ENCODE assay signal across 22 cellular contexts in the genomic region with DNA sequence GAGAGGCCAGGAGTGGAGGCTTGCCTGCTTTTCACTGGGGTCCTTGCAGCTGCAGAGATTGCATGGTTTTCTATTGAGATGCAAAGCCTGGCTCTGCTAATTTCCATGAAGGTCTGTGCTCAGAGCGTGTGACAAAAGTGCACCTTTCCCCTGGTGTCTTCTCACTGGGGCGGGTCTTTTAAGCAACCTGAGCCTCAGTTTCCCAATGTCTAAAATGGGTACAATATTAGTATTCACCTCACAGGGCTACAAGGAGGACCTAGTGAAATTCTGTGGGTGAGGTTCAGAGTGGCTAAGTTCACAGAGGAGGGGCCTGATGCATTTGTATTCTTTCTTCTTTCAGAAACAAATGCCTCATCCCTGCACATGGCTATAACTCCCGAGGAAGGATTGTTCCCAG. TPM values are rescaled to one million over a fixed set of nuclear protein-coding genes. Genes with fewer than 3 reads are reported as not detected.
A peak's percentile ranks its signal among the peaks of the same experiment; 100 is the strongest.
DNase-seq lines count a peak whose midpoint lies in the region; ATAC-seq, FAIRE-seq and TF ChIP-seq lines count a peak whose summit lies in the region.
"Had no signal": no experiment of that assay in that cellular context is flagged by ENCODE, and none has a peak within 500 bp of the region (broad histone marks: within the 10 kb centered on the region; RNA-seq: fewer than 3 reads in every experiment).

No MANE protein-coding gene starts in this region.

- 95% methylated on average over 3 of the region's 3 CpGs for WGBS in HepG2 (ENCODE audit: low lambda C conversion rate)
- WGBS in right lobe of liver (ENCODE audit: insufficient coverage, low coverage, low lambda C conversion rate, missing lambda C conversion rate): 83% methylated on average over 1 of the region's 3 CpGs

- POLR2A ChIA-PET in HepG2 (lab: Yijun Ruan, JAX): no interaction called here
- POLR2A ChIA-PET in WTC11 (lab: Charles Lee): interaction anchor here (1.4 kb wide), 1 partner anchor 197 kb away, joined by 3 read pairs; the partner anchor contains the start of gene YPEL1

- no peak overlapping the region for H2AFZ ChIP-seq in HepG2 (ENCODE audit: low read length)

- no peaks in the 10 kb centered on the region for H3K27me3 Mint-ChIP-seq in WTC11 (ENCODE audit: low read depth)
- H3K27me3 Mint-ChIP-seq: B cell; CD4-positive, alpha-beta T cell had no signal

- TF ChIP-seq RAD21 in HepG2 (CRISPR knock-in tag; IDR thresholded peaks at IDR 0.05): no peak

- no peaks in the 10 kb centered on the region for H4K20me1 ChIP-seq in HepG2 (ENCODE audit: insufficient read depth, low read length)

- H3K9me3 Mint-ChIP-seq in WTC11: no peaks in the 10 kb centered on the region
- H3K9me3 Mint-ChIP-seq: CD4-positive, alpha-beta T cell; CD8-positive, alpha-beta T cell had no signal

- H3K36me3 Mint-ChIP-seq in WTC11: peaks cover 25% of the 10 kb centered on the region; the same call in 1 of the 2 replicates

- H3K4me3 ChIP-seq in HepG2 (replicated peaks in 1 of 3; ENCODE audit: insufficient read depth in 1 of 3, low read depth in 2 of 3, low read length in 3 of 3): no peak overlapping the region
- no peak overlapping the region for H3K4me3 ChIP-seq in right lobe of liver
- H3K4me3 ChIP-seq in iPS-18c (ENCODE audit: insufficient read depth, low read depth, low read length): peak overlapping the region; percentile 9; the same call in 1 of the 2 replicates
- H3K4me3 ChIP-seq: BLaER1 treated with 17β-estradiol and CSF1 and Interleukin-3, amounts not matched to agents 10 nM and 100 nM had no signal

- no peaks in the 10 kb centered on the region for H3K79me2 ChIP-seq in HepG2 (ENCODE audit: insufficient read depth, low read length)

- peaks cover 26% of the 10 kb centered on the region for H3K4me1 Mint-ChIP-seq in WTC11

- no peak for ATAC-seq in HepG2
- no peak for ATAC-seq in right lobe of liver
- no peak for ATAC-seq in WTC11
- ATAC-seq in GM21360 (IDR thresholded peaks at IDR 0.05; ENCODE audit: unreplicated experiment): no peak
- ATAC-seq in HG03175 (IDR thresholded peaks at IDR 0.05; ENCODE audit: unreplicated experiment): no peak
- ATAC-seq: CD8-positive, alpha-beta T cell had no signal

- in situ Hi-C loops in HepG2 (cut with HindIII; ENCODE audit: extremely low pct_ligation_motif_present, low pct_unique_long_range_greater_than_20kb): no loop called here

- H3K4me3 Mint-ChIP-seq in WTC11: no peak overlapping the region
- H3K4me3 Mint-ChIP-seq: B cell; CD4-positive, alpha-beta T cell; CD8-positive, alpha-beta T cell had no signal

- H3K27me3 ChIP-seq in HepG2 (ENCODE audit: control insufficient read depth in 1 of 2, insufficient read depth in 2 of 2, low read length in 2 of 2): no peaks in the 10 kb centered on the region
- H3K27me3 ChIP-seq in right lobe of liver: no peaks in the 10 kb centered on the region
- H3K27me3 ChIP-seq: BLaER1 treated with 17β-estradiol and CSF1 and Interleukin-3, amounts not matched to agents 10 nM and 100 nM had no signal

- DNase-seq in HepG2 (ENCODE audit: low spot score) (no peak), right lobe of liver (no peak), WTC11 (ENCODE audit: low spot score) (no peak)
- DNase-seq: 8988T; AML-193; Caco-2; Calu3; CD4-positive, alpha-beta T cell; CD8-positive, alpha-beta T cell; DMS79 treated with DMSO at 0.1 percent for 48 hours; GF-D8 had no signal

- no peak for FAIRE-seq in HepG2 (lab: Jason Lieb, UNC)
- FAIRE-seq: A204.1, D721Med, G401.6, GM12891, GM19239 had no signal

- H3K36me3 ChIP-seq in HepG2 (replicated peaks in 1 of 2; ENCODE audit: control insufficient read depth in 1 of 2, insufficient read depth in 2 of 2, low read length in 2 of 2) (peaks cover 8 to 55% of the 10 kb centered on the region in 2 experiments; a peak in 4 of 5 replicates), right lobe of liver (peaks cover 0 to 36% (median 12%) of the 10 kb centered on the region in 4 donors)

- H3K4me2 ChIP-seq in HepG2 (ENCODE audit: low read depth, low read length): no peak overlapping the region
- H3K4me2 ChIP-seq: BLaER1 treated with 17β-estradiol and CSF1 and Interleukin-3, amounts not matched to agents 10 nM and 100 nM had no signal

- TF ChIP-seq EP300 in HepG2 (IDR thresholded peaks at IDR 0.05; ENCODE audit: low read depth in 2 of 2, low read length in 2 of 2) (no peak), HepG2 (CRISPR knock-in tag; IDR thresholded peaks at IDR 0.05; ENCODE audit: borderline replicate concordance) (no peak)

- TF ChIP-seq POLR2A in HepG2 (IDR thresholded peaks at IDR 0.05; ENCODE audit: insufficient read depth in 1 of 2, low read depth in 2 of 2, low read length in 2 of 2) (no peak), right lobe of liver (IDR thresholded peaks at IDR 0.05) (no peak)

- H3K9me3 ChIP-seq in HepG2 (ENCODE audit: low read length) (no peaks in the 10 kb centered on the region), right lobe of liver (no peaks in the 10 kb centered on the region), iPS-18c (ENCODE audit: control insufficient read depth, insufficient read depth, low read length) (no peaks in the 10 kb centered on the region)
- H3K9me3 ChIP-seq: BLaER1 treated with 17β-estradiol and CSF1 and Interleukin-3, amounts not matched to agents 10 nM and 100 nM; Caco-2 had no signal

- H3K27ac ChIP-seq in HepG2 (ENCODE audit: extremely low read length, insufficient read depth, low read length) (no peak overlapping the region), right lobe of liver (no peak overlapping the region)
- H3K27ac ChIP-seq: BLaER1 treated with 17β-estradiol and CSF1 and Interleukin-3, amounts not matched to agents 10 nM and 100 nM; C4-2B had no signal

- H3K9ac ChIP-seq in HepG2 (ENCODE audit: insufficient read depth, low read depth, low read length): no peak overlapping the region
- H3K9ac ChIP-seq: BLaER1 treated with 17β-estradiol and CSF1 and Interleukin-3, amounts not matched to agents 10 nM and 100 nM had no signal

- intact Hi-C loops in HepG2 (cut with micrococcal nuclease; ENCODE audit: unreplicated experiment) (no loop called here), right lobe of liver (cut with DNase I) (loop anchor here in 1 of 2 donors (10.0 kb wide), 1 partner anchor 198 kb away; the partner anchor contains the start of gene YPEL1)

- H3K4me1 ChIP-seq in HepG2 (ENCODE audit: insufficient read depth, low read length): 0 out of 2 replicates have a peak, but pooled peaks cover 4% of the 10 kb centered on the region
- H3K4me1 ChIP-seq in right lobe of liver: peaks cover 0 to 15% (median 6%) of the 10 kb centered on the region in 4 donors

- no TSS peak for BruUV-seq in HepG2 (replicated peaks; lab: Mats Ljungman, UMichigan)

- H3K27ac Mint-ChIP-seq in WTC11: no peak overlapping the region
- H3K27ac Mint-ChIP-seq: B cell; CD4-positive, alpha-beta T cell; CD8-positive, alpha-beta T cell had no signal

- CTCF ChIA-PET in HepG2 (lab: Yijun Ruan, JAX; ENCODE audit: low intra/inter-chr PET ratio, low total read pairs): no interaction called here
- CTCF ChIA-PET in WTC11 (lab: Charles Lee): interaction anchor here (0.9 to 1.2 kb wide), 2 partner anchors 13 to 21 kb away, joined by 3 to 5 read pairs; partner anchors contain the start of gene PPM1F

- TF ChIP-seq CTCF in HepG2 (CRISPR knock-in tag; IDR thresholded peaks at IDR 0.05) (no peak), right lobe of liver (IDR thresholded peaks at IDR 0.05) (no peak), WTC11 (IDR thresholded peaks at IDR 0.05) (no peak)

RNA-seq across cellular contexts. Expression of gene PPM1F, which starts 20.3 kb away (rescaled TPM):
- total RNA-seq in HepG2 (2016; rRNA removed; fragmentation: Illumina TruSeq; extraction: Trizol): 19.6 and 20.4 TPM in 2 replicates
- total RNA-seq in HepG2 (2016; cell fraction: cytosol; rRNA removed; fragmentation: Illumina TruSeq; extraction: Trizol; ENCODE audit: low read depth): 1.8 TPM in 2 replicates
- 19.5 and 19.8 TPM in 2 replicates for total RNA-seq in HepG2 (2016; cell fraction: insoluble cytoplasmic fraction; rRNA removed; fragmentation: Illumina TruSeq; extraction: Trizol)
- total RNA-seq in HepG2 (2016; cell fraction: membrane; rRNA removed; fragmentation: Illumina TruSeq; extraction: Trizol): 5.8 and 7.5 TPM in 2 replicates
- total RNA-seq in HepG2 (2016; cell fraction: nucleus; rRNA removed; fragmentation: Illumina TruSeq; extraction: Trizol): 13.2 and 13.5 TPM in 2 replicates
- 11.0 and 14.4 TPM in 2 replicates for polyA plus RNA-seq in HepG2 (2011; rRNA removed)
- 8.9 and 10.5 TPM in 2 replicates for polyA plus RNA-seq in HepG2 (2011; cell fraction: cytosol; rRNA removed)
- 51.0 and 62.2 TPM in 2 replicates for polyA plus RNA-seq in HepG2 (2011; cell fraction: nucleus; rRNA removed)
- 7.7 and 10.0 TPM in 2 replicates for polyA plus RNA-seq in HepG2 (2012)
- 1.2 and 1.9 TPM in 2 replicates for polyA plus RNA-seq in HepG2 (2016; cell fraction: cytosol; fragmentation: Illumina TruSeq; extraction: Trizol; ENCODE audit: low read depth)
- polyA plus RNA-seq in HepG2 (2016; cell fraction: insoluble cytoplasmic fraction; fragmentation: Illumina TruSeq; extraction: Trizol; ENCODE audit: low read depth): 11.3 and 12.7 TPM in 2 replicates
- polyA plus RNA-seq in HepG2 (2016; cell fraction: membrane; fragmentation: Illumina TruSeq; extraction: Trizol; ENCODE audit: low read depth): 3.0 and 4.1 TPM in 2 replicates
- 19.5 and 30.2 TPM in 2 replicates for polyA plus RNA-seq in HepG2 (2016; cell fraction: nucleus; fragmentation: Illumina TruSeq; extraction: Trizol; ENCODE audit: insufficient read depth, low read depth)
- 9.9 and 30.7 TPM in 2 replicates for polyA minus RNA-seq in HepG2 (2011; rRNA and poly(A)+ RNA removed; ENCODE audit: low replicate concordance)
- polyA minus RNA-seq in HepG2 (2011; cell fraction: cytosol; rRNA and poly(A)+ RNA removed): 9.1 and 9.8 TPM in 2 replicates
- polyA minus RNA-seq in HepG2 (2011; cell fraction: nucleus; rRNA and poly(A)+ RNA removed): 7.8 and 8.6 TPM in 2 replicates
- 10 to 100 TPM in 4 of 6 experiments, 1 to 10 TPM in 2; 5.0 to 19.4 (median 12.8) TPM for total RNA-seq in right lobe of liver
- total RNA-seq in WTC11 (2021): 23.9 to 30.6 TPM (median 28.6 TPM) in 3 replicates

RNA-seq across cellular contexts. Expression of gene TOP3B, which starts 50.2 kb away (rescaled TPM):
- 18.2 and 28.5 TPM in 2 replicates for total RNA-seq in HepG2 (2016; rRNA removed; fragmentation: Illumina TruSeq; extraction: Trizol)
- 15.2 and 19.6 TPM in 2 replicates for total RNA-seq in HepG2 (2016; cell fraction: cytosol; rRNA removed; fragmentation: Illumina TruSeq; extraction: Trizol; ENCODE audit: low read depth)
- total RNA-seq in HepG2 (2016; cell fraction: insoluble cytoplasmic fraction; rRNA removed; fragmentation: Illumina TruSeq; extraction: Trizol): 16.3 and 26.7 TPM in 2 replicates
- 11.0 and 11.7 TPM in 2 replicates for total RNA-seq in HepG2 (2016; cell fraction: membrane; rRNA removed; fragmentation: Illumina TruSeq; extraction: Trizol)
- 44.1 and 55.2 TPM in 2 replicates for total RNA-seq in HepG2 (2016; cell fraction: nucleus; rRNA removed; fragmentation: Illumina TruSeq; extraction: Trizol)
- 29.7 and 36.2 TPM in 2 replicates for polyA plus RNA-seq in HepG2 (2011; rRNA removed)
- 8.8 and 12.0 TPM in 2 replicates for polyA plus RNA-seq in HepG2 (2011; cell fraction: cytosol; rRNA removed)
- 321 and 373 TPM in 2 replicates for polyA plus RNA-seq in HepG2 (2011; cell fraction: nucleus; rRNA removed)
- polyA plus RNA-seq in HepG2 (2012): 22.3 and 45.3 TPM in 2 replicates
- polyA plus RNA-seq in HepG2 (2016; cell fraction: cytosol; fragmentation: Illumina TruSeq; extraction: Trizol; ENCODE audit: low read depth): 1.6 and 1.8 TPM in 2 replicates
- polyA plus RNA-seq in HepG2 (2016; cell fraction: insoluble cytoplasmic fraction; fragmentation: Illumina TruSeq; extraction: Trizol; ENCODE audit: low read depth): 13.9 and 14.0 TPM in 2 replicates
- polyA plus RNA-seq in HepG2 (2016; cell fraction: membrane; fragmentation: Illumina TruSeq; extraction: Trizol; ENCODE audit: low read depth): 2.7 and 2.9 TPM in 2 replicates
- polyA plus RNA-seq in HepG2 (2016; cell fraction: nucleus; fragmentation: Illumina TruSeq; extraction: Trizol; ENCODE audit: insufficient read depth, low read depth): 115 and 122 TPM in 2 replicates
- 29.4 and 31.9 TPM in 2 replicates for polyA minus RNA-seq in HepG2 (2011; rRNA and poly(A)+ RNA removed; ENCODE audit: low replicate concordance)
- 3.7 and 5.9 TPM in 2 replicates for polyA minus RNA-seq in HepG2 (2011; cell fraction: cytosol; rRNA and poly(A)+ RNA removed)
- polyA minus RNA-seq in HepG2 (2011; cell fraction: nucleus; rRNA and poly(A)+ RNA removed): 49.7 and 52.4 TPM in 2 replicates
- 10 to 100 TPM; 13.5 to 20.4 (median 15.6) TPM for total RNA-seq in right lobe of liver
- 52.5 to 68.6 TPM (median 52.7 TPM) in 3 replicates for total RNA-seq in WTC11 (2021)
